ENCODE assay signal across 21 cellular contexts in genomic region chr11:1193326-1194230, GRCh38. TPM values are rescaled to one million over a fixed set of nuclear protein-coding genes. Genes with fewer than 3 reads are reported as not detected.
DNase-seq lines count a peak whose midpoint lies in the region; ATAC-seq and TF ChIP-seq lines count a peak whose summit lies in the region.
"Had no signal": no experiment of that assay in that cellular context is flagged by ENCODE, and none has a peak within 500 bp of the region (broad histone marks: within the 10 kb centered on the region; RNA-seq: fewer than 3 reads in every experiment).

No MANE protein-coding gene starts in this region.

- H3K79me2 ChIP-seq in osteoblast (ENCODE audit: insufficient read depth, low read length), result no peaks in the 10 kb centered on the region

- H3K4me3 Mint-ChIP-seq in endodermal cell, result no peak overlapping the region
- H3K4me3 Mint-ChIP-seq: activated CD4-positive, alpha-beta memory T cell treated with anti-CD3 and anti-CD28 coated beads for 36 hours; neural crest cell had no signal

- no peak for ATAC-seq in GM19467 (IDR thresholded peaks at IDR 0.05; ENCODE audit: unreplicated experiment)

- H3K4me1 Mint-ChIP-seq in endodermal cell, result no peaks in the 10 kb centered on the region
- H3K4me1 Mint-ChIP-seq: neural crest cell had no signal

- peak; percentile 8 for DNase-seq in GM10266 (ENCODE audit: extremely low spot score)
- DNase-seq in endodermal cell, result peak; percentile 28
- DNase-seq in osteoblast (ENCODE audit: insufficient read length, low spot score, missing footprints), result peak; percentile 76
- no peak for DNase-seq in kidney tubule cell (ENCODE audit: low spot score)
- DNase-seq in T1000 (lab: John Stamatoyannopoulos, UW), result no peak
- no peak for DNase-seq in NCI-H82 treated with DMSO at 0.1 percent for 48 hours (lab: John Stamatoyannopoulos, UW; ENCODE audit: unreplicated experiment)
- DNase-seq: activated CD4-positive, alpha-beta memory T cell treated with anti-CD3 and anti-CD28 coated beads for 36 hours; colonic mucosa; COR-L47; HCEC 1CT; mesendoderm; NCI-H2081; NCI-H69; PC-9; right cardiac atrium; stimulated activated CD4-positive, alpha-beta T cell treated with anti-CD3 and anti-CD28 coated beads, Interleukin-1b, Interleukin-23, amount 100 ng/mL, for 48 hours had no signal

- H3K27ac ChIP-seq in C4-2B, result peak overlapping the region; percentile 44
- H3K27ac ChIP-seq in endodermal cell (ENCODE audit: low read depth, low read length), result no peak overlapping the region
- no peak overlapping the region for H3K27ac ChIP-seq in osteoblast (ENCODE audit: low read depth, low read length)
- H3K27ac ChIP-seq: colonic mucosa, PC-9 had no signal

- H3K27me3 Mint-ChIP-seq in endodermal cell (ENCODE audit: insufficient read depth), result no peaks in the 10 kb centered on the region
- H3K27me3 Mint-ChIP-seq: activated CD4-positive, alpha-beta memory T cell treated with anti-CD3 and anti-CD28 coated beads for 36 hours had no signal

- H3K9ac ChIP-seq in endodermal cell (ENCODE audit: extremely low read depth, low read length, poor library complexity, severe bottlenecking), result no peak overlapping the region

- H3K4me2 ChIP-seq in osteoblast (ENCODE audit: insufficient read depth, low read length), result no peak overlapping the region
- H3K4me2 ChIP-seq: PC-9 had no signal

- TF ChIP-seq CTCF in C4-2B (conservative IDR thresholded peaks at IDR 0.05), result no peak
- no peak for TF ChIP-seq CTCF in GM10266 (IDR thresholded peaks at IDR 0.05; ENCODE audit: control insufficient read depth, insufficient read depth, low read depth, missing control alignments)
- no peak for TF ChIP-seq CTCF in endodermal cell (conservative IDR thresholded peaks at IDR 0.05)
- TF ChIP-seq CTCF in osteoblast (IDR thresholded peaks at IDR 0.05; ENCODE audit: extremely low read depth, low read depth, low read length), result no peak

- H3K9me3 Mint-ChIP-seq in endodermal cell, result no peaks in the 10 kb centered on the region
- H3K9me3 Mint-ChIP-seq: activated CD4-positive, alpha-beta memory T cell treated with anti-CD3 and anti-CD28 coated beads for 36 hours; neural crest cell had no signal

- H2AFZ ChIP-seq in osteoblast (ENCODE audit: low read length), result no peak overlapping the region
- H2AFZ ChIP-seq: PC-9 had no signal

- H3K4me1 ChIP-seq in endodermal cell (ENCODE audit: control insufficient read depth, insufficient read depth, low read length) (no peaks in the 10 kb centered on the region), osteoblast (ENCODE audit: insufficient read depth, low read length) (no peaks in the 10 kb centered on the region)
- H3K4me1 ChIP-seq: colonic mucosa had no signal

- H3K27ac Mint-ChIP-seq in endodermal cell, result no peak overlapping the region
- H3K27ac Mint-ChIP-seq: activated CD4-positive, alpha-beta memory T cell treated with anti-CD3 and anti-CD28 coated beads for 36 hours had no signal

- H4K20me1 ChIP-seq in osteoblast (ENCODE audit: insufficient read depth, low read length), result no peaks in the 10 kb centered on the region

- 83 to 92% methylated on average over 23 to 43 of the region's 43 CpGs for WGBS in endodermal cell (ENCODE audit: insufficient coverage in 1 of 2, insufficient read length in 1 of 2), 2 experiments

- H3K36me3 ChIP-seq in endodermal cell (ENCODE audit: control insufficient read depth, insufficient read depth, low read length) (no peaks in the 10 kb centered on the region), osteoblast (ENCODE audit: insufficient read depth, low read length) (no peaks in the 10 kb centered on the region)
- H3K36me3 ChIP-seq: colonic mucosa had no signal

- H3K9me3 ChIP-seq in endodermal cell (ENCODE audit: control insufficient read depth, low read length) (no peaks in the 10 kb centered on the region), osteoblast (ENCODE audit: low read depth, low read length) (no peaks in the 10 kb centered on the region)
- H3K9me3 ChIP-seq: colonic mucosa had no signal

- H3K4me3 ChIP-seq in endodermal cell (ENCODE audit: low read length) (no peak overlapping the region), osteoblast (ENCODE audit: insufficient read depth, low read length) (no peak overlapping the region)
- H3K4me3 ChIP-seq: colonic mucosa, PC-9 had no signal

- H3K27me3 ChIP-seq in endodermal cell (ENCODE audit: control insufficient read depth, insufficient read depth, low read length, poor library complexity, severe bottlenecking) (no peaks in the 10 kb centered on the region), osteoblast (ENCODE audit: insufficient read depth, low read length) (no peaks in the 10 kb centered on the region)
- H3K27me3 ChIP-seq: colonic mucosa had no signal

- H3K36me3 Mint-ChIP-seq in endodermal cell (ENCODE audit: low read depth), result no peaks in the 10 kb centered on the region
- H3K36me3 Mint-ChIP-seq: activated CD4-positive, alpha-beta memory T cell treated with anti-CD3 and anti-CD28 coated beads for 36 hours had no signal

RNA-seq across cellular contexts. Expression of gene MUC5B, which starts 29.3 kb away (rescaled TPM):
- total RNA-seq in endodermal cell (not detected), osteoblast (not detected in 2 replicates)
- polyA plus RNA-seq in endodermal cell (2013, experiment 1 of 2), result 0.04 TPM
- polyA plus RNA-seq in endodermal cell (2013, experiment 2 of 2), result 0.04 TPM
- total RNA-seq: activated CD4-positive, alpha-beta memory T cell treated with anti-CD3 and anti-CD28 coated beads for 36 hours; frontal cortex; G401; right cardiac atrium had no signal

RNA-seq across cellular contexts. Expression of gene MUC5AC, which starts 35.8 kb away (rescaled TPM):
- total RNA-seq in endodermal cell (not detected), osteoblast (not detected in 2 replicates)
- polyA plus RNA-seq in endodermal cell (2013, experiment 1 of 2), result not detected
- polyA plus RNA-seq in endodermal cell (2013, experiment 2 of 2), result not detected
- total RNA-seq: activated CD4-positive, alpha-beta memory T cell treated with anti-CD3 and anti-CD28 coated beads for 36 hours; frontal cortex; G401; neural crest cell; right cardiac atrium had no signal
- polyA plus RNA-seq: right cardiac atrium had no signal

Comparison
In these comparisons a context has a peak if more than half of its experiments do, and no peak if none do; other contexts are left out.
1. DNase-seq: peak in GM10266 (single experiment), endodermal cell (single experiment) and osteoblast (single experiment); none in kidney tubule cell (single experiment), T1000 (single experiment) and NCI-H82 treated with DMSO at 0.1 percent for 48 hours (single experiment).